Comparison of ENCODE assay signal across 20 cellular contexts in genomic region chr11:65535102-65535501, GRCh38.
"Had no signal": no experiment of that assay in that cellular context is flagged by ENCODE, and none has a peak within 500 bp of the region (broad histone marks: within the 10 kb centered on the region; RNA-seq: fewer than 3 reads in every experiment).

No MANE protein-coding gene starts in this region.

- ATAC-seq: effector memory CD8-positive, alpha-beta T cell; gastrocnemius medialis; heart right ventricle; naive thymus-derived CD4-positive, alpha-beta T cell; right cardiac atrium had no signal

- H3K27me3 Mint-ChIP-seq: dendritic cell treated with granulocyte-macrophage colony-stimulating factor and Interleukin-4, amounts not matched to agents 40 ng/mL and 50 ng/mL, for 4 days; effector memory CD8-positive, alpha-beta T cell; naive thymus-derived CD4-positive, alpha-beta T cell had no signal

- H3K27ac ChIP-seq: epithelial cell of prostate, esophagus muscularis mucosa, gastrocnemius medialis, heart right ventricle, ovary, stomach, thoracic aorta, transverse colon had no signal

- FAIRE-seq: colon, islet of Langerhans had no signal

- H3K9me3 Mint-ChIP-seq: dendritic cell treated with granulocyte-macrophage colony-stimulating factor and Interleukin-4, amounts not matched to agents 40 ng/mL and 50 ng/mL, for 4 days; effector memory CD8-positive, alpha-beta T cell; naive thymus-derived CD4-positive, alpha-beta T cell; nephron progenitor cell had no signal

- H3K4me3 ChIP-seq: esophagus muscularis mucosa, gastrocnemius medialis, heart right ventricle, ovary, stomach, thoracic aorta, transverse colon had no signal

- H3K4me3 Mint-ChIP-seq: dendritic cell treated with granulocyte-macrophage colony-stimulating factor and Interleukin-4, amounts not matched to agents 40 ng/mL and 50 ng/mL, for 4 days; effector memory CD8-positive, alpha-beta T cell; naive thymus-derived CD4-positive, alpha-beta T cell; nephron progenitor cell had no signal

- H3K36me3 ChIP-seq: ovary had no signal

- DNase-seq: effector memory CD8-positive, alpha-beta T cell; gastrocnemius medialis; heart right ventricle; hypothalamus; kidney glomerular epithelial cell; naive thymus-derived CD4-positive, alpha-beta T cell; nephron progenitor cell; ovary; stimulated activated CD4-positive, alpha-beta T cell treated with anti-CD3 and anti-CD28 coated beads, Interleukin-4, amount 100 ng/mL, for 24 hours; stimulated activated naive CD4-positive, alpha-beta T cell; stomach; substantia nigra; transverse colon had no signal

- H3K27me3 ChIP-seq: esophagus muscularis mucosa, gastrocnemius medialis, heart right ventricle, ovary, stomach, transverse colon had no signal

- H3K27ac Mint-ChIP-seq: dendritic cell treated with granulocyte-macrophage colony-stimulating factor and Interleukin-4, amounts not matched to agents 40 ng/mL and 50 ng/mL, for 4 days; effector memory CD8-positive, alpha-beta T cell; nephron progenitor cell had no signal

- H3K9me3 ChIP-seq: esophagus muscularis mucosa, gastrocnemius medialis, heart right ventricle, ovary, stomach, thoracic aorta, transverse colon had no signal
